14 cellular contexts compared by ENCODE assay signal in genomic region chr10:73232887-73233286, GRCh38. TPM values are rescaled to one million over a fixed set of nuclear protein-coding genes. Genes with fewer than 3 reads are reported as not detected.
A peak's percentile ranks its signal among the peaks of the same experiment; 100 is the strongest.
DNase-seq lines count a peak whose midpoint lies in the region; ATAC-seq, FAIRE-seq and TF ChIP-seq lines count a peak whose summit lies in the region.
"Had no signal": no experiment of that assay in that cellular context is flagged by ENCODE, and none has a peak within 500 bp of the region (broad histone marks: within the 10 kb centered on the region; RNA-seq: fewer than 3 reads in every experiment).

No MANE protein-coding gene starts in this region.

- POLR2A ChIA-PET in K562 (lab: Yijun Ruan, JAX) = interaction anchor here (0.7 to 6.3 kb wide), 6 partner anchors 8 to 137 kb away, joined by 3 to 66 read pairs (median 4); partner anchors contain the start of genes DNAJC9, ECD and FAM149B1

- peak; percentile 85 for ATAC-seq in K562

- DNase-seq in NCI-H2227 (lab: John Stamatoyannopoulos, UW; ENCODE audit: unreplicated experiment) = peak; percentile 9
- DNase-seq in NCI-H2227 treated with DMSO at 0.1 percent for 48 hours (lab: John Stamatoyannopoulos, UW) = no peak
- DNase-seq in K562 (ENCODE audit: extremely low read depth in 1 of 4, low spot score in 3 of 4) = peak; percentile 55 to 73 (median 60)
- DNase-seq in nephron progenitor cell = no peak
- DNase-seq in hepatic stellate cell (ENCODE audit: low spot score) = no peak
- DNase-seq in inferior parietal cortex (ENCODE audit: extremely low spot score) = no peak
- DNase-seq in NCI-H187 treated with DMSO at 0.1 percent for 48 hours (lab: John Stamatoyannopoulos, UW) = no peak
- DNase-seq: activated T-cell treated with anti-CD3 and anti-CD28 coated beads, Interleukin-2, amount 50 U/mL, for 48 hours; NCI-H2171 had no signal

- WGBS in K562 (ENCODE audit: insufficient coverage, low coverage, missing lambda C conversion rate) = 62% methylated on average over 8 of the region's 8 CpGs

- H3K79me2 ChIP-seq in Loucy (ENCODE audit: insufficient read depth, low read length) = 0 out of 2 replicates have a peak, but pooled peaks cover 5% of the 10 kb centered on the region
- no peaks in the 10 kb centered on the region for H3K79me2 ChIP-seq in K562 (ENCODE audit: control insufficient read depth, insufficient read depth, low read length)

- no peaks in the 10 kb centered on the region for H3K9me2 ChIP-seq in Loucy (replicated peaks; ENCODE audit: low read depth, low read length)

- peaks cover 4% of the 10 kb centered on the region for H4K20me1 ChIP-seq in Loucy (ENCODE audit: insufficient read depth, low read length, poor library complexity, severe bottlenecking)
- peaks cover 3% of the 10 kb centered on the region for H4K20me1 ChIP-seq in K562 (replicated peaks; ENCODE audit: control insufficient read depth, insufficient read depth, low read length)

- no peaks in the 10 kb centered on the region for H3K4me1 ChIP-seq in Loucy (ENCODE audit: insufficient read depth, low read length, poor library complexity, severe bottlenecking)
- no peaks in the 10 kb centered on the region; a peak in 1 of 5 replicates for H3K4me1 ChIP-seq in K562 (replicated peaks in 1 of 2; ENCODE audit: control insufficient read depth in 2 of 2, insufficient read depth in 2 of 2, low read length in 2 of 2)

- no TSS peak for BruUV-seq in K562 (replicated peaks; lab: Mats Ljungman, UMichigan)

- H3K4me3 Mint-ChIP-seq in nephron progenitor cell = no peak overlapping the region
- H3K4me3 Mint-ChIP-seq: IgD-negative memory B cell had no signal

- peak; percentile 71 to 85 for TF ChIP-seq RAD21 in K562 (CRISPR knock-in tag; conservative IDR thresholded peaks at IDR 0.05 in 1 of 2, IDR thresholded peaks at IDR 0.05 in 1 of 2)

- no peak overlapping the region for H3K9ac ChIP-seq in Loucy (ENCODE audit: low read depth, low read length, poor library complexity, severe bottlenecking)
- no peak overlapping the region for H3K9ac ChIP-seq in K562 (ENCODE audit: insufficient read depth in 1 of 2, low read depth in 2 of 2, low read length in 2 of 2)

- TF ChIP-seq POLR2A in K562 (conservative IDR thresholded peaks at IDR 0.05) = no peak

- TF ChIP-seq CTCF in Loucy (conservative IDR thresholded peaks at IDR 0.05; ENCODE audit: low read length) = peak; percentile 52
- TF ChIP-seq CTCF in K562 (IDR thresholded peaks at IDR 0.05 in 2 of 3, conservative IDR thresholded peaks at IDR 0.05 in 1 of 3; ENCODE audit: insufficient read depth in 2 of 3, low read depth in 1 of 3, low read length in 3 of 3) = peak; percentile 67 to 83 (median 81)
- peak; percentile 28 for TF ChIP-seq CTCF in nephron progenitor cell (IDR thresholded peaks at IDR 0.05)

- no peak overlapping the region for H3K27ac ChIP-seq in K562 (ENCODE audit: extremely low read depth, low read depth, low read length)

- peak overlapping the region; percentile 58 for H3K27ac Mint-ChIP-seq in nephron progenitor cell

- peak; percentile 68 for FAIRE-seq in K562 (lab: Jason Lieb, UNC)
- FAIRE-seq: astrocyte, H54 had no signal

- no peak overlapping the region for H3K4me3 ChIP-seq in Loucy (ENCODE audit: low read length, poor library complexity, severe bottlenecking)
- no peak overlapping the region for H3K4me3 ChIP-seq in K562
- H3K4me3 ChIP-seq: smooth muscle cell had no signal

- TF ChIP-seq EP300 in K562 (IDR thresholded peaks at IDR 0.05; ENCODE audit: low read length) = no peak

- intact Hi-C loops in K562 (cut with micrococcal nuclease) = no loop called here

- in situ Hi-C loops in K562 (cut with MboI) = no loop called here

- H3F3A ChIP-seq in Loucy (ENCODE audit: low read depth) = no peaks in the 10 kb centered on the region

- H3K27me3 ChIP-seq in Loucy (ENCODE audit: insufficient read depth, low read length, poor library complexity, severe bottlenecking) (no peaks in the 10 kb centered on the region), K562 (ENCODE audit: control insufficient read depth in 2 of 2, insufficient read depth in 2 of 2, low read length in 2 of 2) (no peaks in the 10 kb centered on the region)

- H3K27me3 Mint-ChIP-seq in nephron progenitor cell (ENCODE audit: low read depth, poor library complexity) = no peaks in the 10 kb centered on the region
- H3K27me3 Mint-ChIP-seq: IgD-negative memory B cell had no signal

- CTCF ChIA-PET in K562 (lab: Yijun Ruan, JAX; ENCODE audit: low intra/inter-chr PET ratio) = interaction anchor here (1.0 kb wide), 1 partner anchor 411 kb away, joined by 4 read pairs; no protein-coding TSS in a partner anchor

- H3K36me3 ChIP-seq in Loucy (ENCODE audit: insufficient read depth, low read length) = peaks cover 38% of the 10 kb centered on the region; the same call in 1 of the 2 replicates
- peaks cover 52% of the 10 kb centered on the region for H3K36me3 ChIP-seq in K562 (ENCODE audit: control insufficient read depth, insufficient read depth, low read length)

- H3K36me3 Mint-ChIP-seq in nephron progenitor cell (ENCODE audit: low read depth) = peaks cover 38% of the 10 kb centered on the region
- H3K36me3 Mint-ChIP-seq: IgD-negative memory B cell had no signal

- H2AFZ ChIP-seq in Loucy (ENCODE audit: low read length) (no peak overlapping the region), K562 (ENCODE audit: low read depth, low read length) (no peak overlapping the region)

- no peaks in the 10 kb centered on the region for H3K9me1 ChIP-seq in K562 (ENCODE audit: control insufficient read depth, insufficient read depth, low read length)

- H3K9me3 ChIP-seq in Loucy (ENCODE audit: insufficient read depth, low read depth, low read length) (no peaks in the 10 kb centered on the region), K562 (replicated peaks; ENCODE audit: control insufficient read depth, insufficient read depth, low read depth, low read length) (no peaks in the 10 kb centered on the region)

- no peaks in the 10 kb centered on the region for H3K4me1 Mint-ChIP-seq in nephron progenitor cell
- H3K4me1 Mint-ChIP-seq: IgD-negative memory B cell had no signal

- H3K9me3 Mint-ChIP-seq in nephron progenitor cell = no peaks in the 10 kb centered on the region
- H3K9me3 Mint-ChIP-seq: IgD-negative memory B cell had no signal

- no peak overlapping the region for H3K4me2 ChIP-seq in Loucy (ENCODE audit: low read depth, low read length, poor library complexity, severe bottlenecking)
- H3K4me2 ChIP-seq in K562 (ENCODE audit: insufficient read depth, low read length) = no peak overlapping the region
- H3K4me2 ChIP-seq: smooth muscle cell had no signal

TF ChIP-seq in K562, 482 proteins besides CTCF, POLR2A, EP300 and RAD21 (continues in another document):
- TF ChIP-seq ZNF766 (CRISPR knock-in tag; conservative IDR thresholded peaks at IDR 0.05) = 0 out of 2 replicates have a peak, but pooled peaks have one; percentile 38
- no peak for TF ChIP-seq TEAD4 (IDR thresholded peaks at IDR 0.05; ENCODE audit: low read length)
- TF ChIP-seq TEAD4 (CRISPR knock-in tag; IDR thresholded peaks at IDR 0.05; ENCODE audit: borderline replicate concordance) = no peak
- TF ChIP-seq FOXJ3 (CRISPR knock-in tag; IDR thresholded peaks at IDR 0.05) = no peak
- no peak for TF ChIP-seq NCOA4 (IDR thresholded peaks at IDR 0.05; ENCODE audit: partially characterized antibody)

RNA-seq across cellular contexts. Expression of gene DNAJC9, which starts 14.2 kb away (rescaled TPM):
- 90.4 and 196 TPM in 2 replicates for total RNA-seq in K562 (2011; cell fraction: chromatin; rRNA removed; ENCODE audit: low replicate concordance)
- total RNA-seq in K562 (2011; cell fraction: nucleolus; rRNA removed) = 60.9 and 74.1 TPM in 2 replicates
- 110 and 179 TPM in 2 replicates for total RNA-seq in K562 (2011; cell fraction: nucleoplasm; rRNA removed)
- total RNA-seq in K562 (2014; rRNA removed) (118 and 132 TPM in 2 replicates), K562 (2014; rRNA removed; fragmentation: Illumina TruSeq; extraction: Trizol) (133 and 149 TPM in 2 replicates), K562 (2015; rRNA removed; fragmentation: Illumina TruSeq; extraction: Trizol) (119 and 124 TPM in 2 replicates), K562 (2021) (97.6 and 101 TPM in 2 replicates)
- polyA plus RNA-seq in K562 (2011; rRNA removed) (75.0 and 97.8 TPM in 2 replicates), K562 (2014; fragmentation: Illumina TruSeq; extraction: Trizol) (100 and 102 TPM in 2 replicates), K562 (2014; fragmentation: Nextera tagmentation; extraction: Ambion mirVana) (10 to 100 TPM; 66.7 to 80.2 TPM), K562 (2014; rRNA removed) (111 and 121 TPM in 2 replicates)
- polyA plus RNA-seq in K562 (2011; cell fraction: cytosol; rRNA removed) = 57.3 and 71.3 TPM in 2 replicates
- polyA plus RNA-seq in K562 (2011; cell fraction: nucleus; rRNA removed) = 62.5 and 90.3 TPM in 2 replicates
- polyA plus RNA-seq in K562 (2012) = 82.0 and 87.8 TPM in 2 replicates
- 117 and 124 TPM in 2 replicates for polyA minus RNA-seq in K562 (2011; rRNA and poly(A)+ RNA removed)
- polyA minus RNA-seq in K562 (2011; cell fraction: cytosol; rRNA and poly(A)+ RNA removed) = 26.0 and 39.6 TPM in 2 replicates
- polyA minus RNA-seq in K562 (2011; cell fraction: nucleus; rRNA and poly(A)+ RNA removed) = 49.4 and 90.7 TPM in 2 replicates

RNA-seq across cellular contexts. Expression of gene MRPS16, which starts 19.6 kb away (rescaled TPM):
- 66.6 and 71.5 TPM in 2 replicates for total RNA-seq in K562 (2011; cell fraction: chromatin; rRNA removed; ENCODE audit: low replicate concordance)
- 56.3 and 60.4 TPM in 2 replicates for total RNA-seq in K562 (2011; cell fraction: nucleolus; rRNA removed)
- 80.6 and 100 TPM in 2 replicates for total RNA-seq in K562 (2011; cell fraction: nucleoplasm; rRNA removed)
- total RNA-seq in K562 (2014; rRNA removed) = 120 and 170 TPM in 2 replicates
- 177 and 186 TPM in 2 replicates for total RNA-seq in K562 (2014; rRNA removed; fragmentation: Illumina TruSeq; extraction: Trizol)
- 152 and 166 TPM in 2 replicates for total RNA-seq in K562 (2015; rRNA removed; fragmentation: Illumina TruSeq; extraction: Trizol)
- total RNA-seq in K562 (2021) = 237 and 239 TPM in 2 replicates
- 159 and 168 TPM in 2 replicates for polyA plus RNA-seq in K562 (2011; rRNA removed)
- 215 and 341 TPM in 2 replicates for polyA plus RNA-seq in K562 (2011; cell fraction: cytosol; rRNA removed)
- polyA plus RNA-seq in K562 (2011; cell fraction: nucleus; rRNA removed) = 84.4 and 85.4 TPM in 2 replicates
- 168 and 187 TPM in 2 replicates for polyA plus RNA-seq in K562 (2012)
- polyA plus RNA-seq in K562 (2014; fragmentation: Illumina TruSeq; extraction: Trizol) = 120 and 141 TPM in 2 replicates
- polyA plus RNA-seq in K562 (2014; fragmentation: Nextera tagmentation; extraction: Ambion mirVana) = 10 to 100 TPM; 65.0 to 99.7 TPM
- 146 and 191 TPM in 2 replicates for polyA plus RNA-seq in K562 (2014; rRNA removed)
- 73.3 and 105 TPM in 2 replicates for polyA minus RNA-seq in K562 (2011; rRNA and poly(A)+ RNA removed)
- 54.8 and 84.6 TPM in 2 replicates for polyA minus RNA-seq in K562 (2011; cell fraction: cytosol; rRNA and poly(A)+ RNA removed)
- 32.7 and 55.5 TPM in 2 replicates for polyA minus RNA-seq in K562 (2011; cell fraction: nucleus; rRNA and poly(A)+ RNA removed)

Comparison
In these comparisons a context has a peak if more than half of its experiments do, and no peak if none do; other contexts are left out.
1. DNase-seq: peak in NCI-H2227 (single experiment) and K562 (4 of 4); none in NCI-H2227 treated with DMSO at 0.1 percent for 48 hours (single experiment), nephron progenitor cell (single experiment), hepatic stellate cell (single experiment), inferior parietal cortex (single experiment) and NCI-H187 treated with DMSO at 0.1 percent for 48 hours (single experiment).
2. CTCF ChIP-seq: peak in every context shown above with its lines; median percentile 81 in K562; 52 in Loucy; 28 in nephron progenitor cell.